In genomic region chr5:178359738-178360137, GRCh38 we compare ENCODE assay signal across 26 cellular contexts.
"Had no signal": no experiment of that assay in that cellular context is flagged by ENCODE, and none has a peak within 500 bp of the region (broad histone marks: within the 10 kb centered on the region; RNA-seq: fewer than 3 reads in every experiment).

No MANE protein-coding gene starts in this region.

- H3K27me3 ChIP-seq: MG63 had no signal

- H3K9me3 ChIP-seq: MG63 had no signal

- H3K9me3 Mint-ChIP-seq: activated CD8-positive, alpha-beta T cell treated with anti-CD3 and anti-CD28 coated beads for 36 hours; activated naive CD8-positive, alpha-beta T cell treated with anti-CD3 and anti-CD28 coated beads for 36 hours; T-cell had no signal

- H3K36me3 ChIP-seq: WERI-Rb-1 had no signal

- H3K4me1 Mint-ChIP-seq: activated naive CD8-positive, alpha-beta T cell treated with anti-CD3 and anti-CD28 coated beads for 36 hours had no signal

- ATAC-seq: activated CD4-positive, CD25-positive, alpha-beta regulatory T cell treated with anti-CD3 and anti-CD28 coated beads, Interleukin-2, amount 50 U/mL, for 24 hours; activated CD8-positive, alpha-beta T cell treated with anti-CD3 and anti-CD28 coated beads for 36 hours; activated T-cell treated with anti-CD3 and anti-CD28 coated beads, Interleukin-2, amount 50 U/mL, for 72 hours; Panc1; Right ventricle myocardium inferior; T-cell had no signal

- H3K4me3 Mint-ChIP-seq: activated CD8-positive, alpha-beta T cell treated with anti-CD3 and anti-CD28 coated beads for 36 hours; activated naive CD4-positive, alpha-beta T cell treated with anti-CD3 and anti-CD28 coated beads, Interleukin-2, amount 10 ng/mL, durations not matched to agents 7 days and 5 days; activated naive CD8-positive, alpha-beta T cell treated with anti-CD3 and anti-CD28 coated beads for 36 hours; activated T-cell treated with anti-CD3 and anti-CD28 coated beads, Interleukin-2, amount 50 U/mL, for 72 hours; T-cell had no signal

- H3K27ac ChIP-seq: SK-N-MC, WERI-Rb-1 had no signal

- H3K36me3 Mint-ChIP-seq: activated naive CD4-positive, alpha-beta T cell treated with anti-CD3 and anti-CD28 coated beads, Interleukin-2, amount 10 ng/mL, durations not matched to agents 7 days and 5 days; activated naive CD8-positive, alpha-beta T cell treated with anti-CD3 and anti-CD28 coated beads for 36 hours; T-cell had no signal

- DNase-seq: activated CD4-positive, alpha-beta T cell treated with anti-CD3 and anti-CD28 coated beads for 4 hours; activated CD8-positive, alpha-beta memory T cell treated with anti-CD3 and anti-CD28 coated beads, Interleukin-2, amount 50 U/mL, for 4 hours; activated CD8-positive, alpha-beta T cell treated with anti-CD3 and anti-CD28 coated beads for 36 hours; activated gamma-delta T cell treated with Interleukin-2 at 50 U/mL for 16 hours; activated naive CD4-positive, alpha-beta T cell treated with anti-CD3 and anti-CD28 coated beads, Interleukin-2, amount 10 ng/mL, durations not matched to agents 7 days and 5 days; activated naive CD8-positive, alpha-beta T cell treated with anti-CD3 and anti-CD28 coated beads for 36 hours; activated T-cell treated with anti-CD3 and anti-CD28 coated beads, Interleukin-2, amount 50 U/mL, for 72 hours; MG63; NCI-H1092 treated with DMSO at 0.1 percent for 48 hours; NCI-H1436; NCI-H1694 treated with DMSO at 0.1 percent for 48 hours; NCI-H2029 treated with DMSO at 0.1 percent for 48 hours; NCI-H345; NCI-H510A; NCI-H69; NK-92 treated with Interleukin-12 subunit alpha and Interleukin-12 subunit beta, amount 100 ng/mL, for 24 hours; OCI-M1; RPMI8226; T-cell; T-helper 2 cell; WERI-Rb-1 had no signal

- H3K27ac Mint-ChIP-seq: activated CD8-positive, alpha-beta T cell treated with anti-CD3 and anti-CD28 coated beads for 36 hours; activated naive CD4-positive, alpha-beta T cell treated with anti-CD3 and anti-CD28 coated beads, Interleukin-2, amount 10 ng/mL, durations not matched to agents 7 days and 5 days; activated naive CD8-positive, alpha-beta T cell treated with anti-CD3 and anti-CD28 coated beads for 36 hours; activated T-cell treated with anti-CD3 and anti-CD28 coated beads, Interleukin-2, amount 50 U/mL, for 72 hours; activated T-helper 2 cell treated with anti-CD3 and anti-CD28 coated beads, Interferon-gamma antibody, Interleukin-2, Interleukin-4, amounts not matched to agents 10 μg/mL and 5 μg/mL and 100 μg/mL, durations not matched to agents 14 hours and 24 hours and 36 hours; T-cell had no signal

- H3K4me3 ChIP-seq: MG63, SK-N-MC had no signal
